Comparison of ENCODE assay signal across 8 cellular contexts in genomic region chr19:30467239-30467638, GRCh38.
"Had no signal": no experiment of that assay in that cellular context is flagged by ENCODE, and none has a peak within 500 bp of the region (broad histone marks: within the 10 kb centered on the region; RNA-seq: fewer than 3 reads in every experiment).

No MANE protein-coding gene starts in this region.

- ATAC-seq: HepG2 had no signal

- FAIRE-seq: HepG2, HTR-8/SVneo had no signal

- H3K36me3 Mint-ChIP-seq: IgD-negative memory B cell had no signal

- H3K4me3 Mint-ChIP-seq: IgD-negative memory B cell had no signal

- H3K27ac ChIP-seq: HL-60, KMS-11 had no signal

- H3K9ac ChIP-seq: KMS-11 had no signal

- DNase-seq: IMR-90, KBM-7, KG1 had no signal

- H3K27ac Mint-ChIP-seq: IgD-negative memory B cell had no signal

- H3K4me2 ChIP-seq: KMS-11 had no signal
